Comparison of ENCODE assay signal across 1 cellular context in the genomic region with DNA sequence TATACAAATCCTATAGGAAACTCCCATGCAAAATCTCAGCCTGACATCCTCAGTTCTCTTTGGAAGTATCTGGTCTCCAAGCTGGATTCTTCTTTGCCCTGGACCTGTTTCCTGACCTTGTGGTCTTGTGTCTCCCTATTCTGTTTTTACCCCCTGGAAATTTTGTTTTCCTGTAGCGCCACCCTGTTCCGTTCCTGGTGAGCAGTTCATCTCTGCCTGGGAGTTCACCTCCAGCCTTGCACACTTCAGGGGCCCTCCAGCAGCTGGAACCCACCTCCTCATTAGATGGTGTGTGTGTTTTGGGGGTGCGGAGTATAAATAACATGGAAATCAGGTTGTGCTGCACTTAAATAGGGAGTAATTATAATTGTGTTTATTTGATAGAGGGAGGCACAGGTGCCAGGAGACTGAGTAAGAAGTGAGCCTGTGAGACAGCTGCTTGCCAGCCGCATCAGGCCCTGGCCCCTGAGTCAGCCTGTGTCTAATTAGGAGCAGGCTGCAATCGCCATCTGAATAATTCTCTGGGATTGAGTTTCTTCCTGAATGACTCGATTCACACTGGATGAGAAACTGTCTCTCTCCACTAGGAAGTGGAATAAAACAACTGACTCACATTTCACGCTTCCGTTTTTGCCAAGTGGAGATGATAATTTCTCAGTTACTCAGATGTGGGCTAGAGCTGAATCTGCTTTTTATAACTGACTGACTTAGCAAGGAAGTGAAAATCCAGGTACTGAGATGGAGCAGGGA.
TF ChIP-seq lines count a peak whose summit lies in the region.

No MANE protein-coding gene starts in this region.

TF ChIP-seq in GM12878, 131 proteins besides CTCF, POLR2A, EP300 and RAD21 (continued from another document):
- TF ChIP-seq REST (IDR thresholded peaks at IDR 0.05; ENCODE audit: low read depth, low read length) (no peak), IKZF2 (IDR thresholded peaks at IDR 0.05) (peak in 1 of 2 experiments; percentile 30; a peak in 1 of 4 replicates), SPI1 (IDR thresholded peaks at IDR 0.05; ENCODE audit: borderline replicate concordance, insufficient read depth, low read depth, low read length) (peak; percentile 35; the same call in 1 of the 2 replicates), NFYA (IDR thresholded peaks at IDR 0.05; ENCODE audit: borderline replicate concordance, low read depth, low read length) (no peak), ATF7 (IDR thresholded peaks at IDR 0.05; ENCODE audit: low read depth) (no peak), EED (IDR thresholded peaks at IDR 0.05; ENCODE audit: low read depth) (peak; percentile 55), IKZF1 (conservative IDR thresholded peaks at IDR 0.05) (peak; percentile 53), E2F4 (IDR thresholded peaks at IDR 0.05; ENCODE audit: low read depth, low read length) (no peak), NR2C1 (IDR thresholded peaks at IDR 0.05) (no peak), MEF2B (IDR thresholded peaks at IDR 0.05; ENCODE audit: partially characterized antibody, poor library complexity, severe bottlenecking) (no peak), PML (IDR thresholded peaks at IDR 0.05; ENCODE audit: low read length) (no peak), IRF5 (IDR thresholded peaks at IDR 0.05; ENCODE audit: borderline replicate concordance) (no peak), SIX5 (IDR thresholded peaks at IDR 0.05; ENCODE audit: low read depth, low read length, severe bottlenecking) (no peak)
- TF ChIP-seq, protein P1, sequence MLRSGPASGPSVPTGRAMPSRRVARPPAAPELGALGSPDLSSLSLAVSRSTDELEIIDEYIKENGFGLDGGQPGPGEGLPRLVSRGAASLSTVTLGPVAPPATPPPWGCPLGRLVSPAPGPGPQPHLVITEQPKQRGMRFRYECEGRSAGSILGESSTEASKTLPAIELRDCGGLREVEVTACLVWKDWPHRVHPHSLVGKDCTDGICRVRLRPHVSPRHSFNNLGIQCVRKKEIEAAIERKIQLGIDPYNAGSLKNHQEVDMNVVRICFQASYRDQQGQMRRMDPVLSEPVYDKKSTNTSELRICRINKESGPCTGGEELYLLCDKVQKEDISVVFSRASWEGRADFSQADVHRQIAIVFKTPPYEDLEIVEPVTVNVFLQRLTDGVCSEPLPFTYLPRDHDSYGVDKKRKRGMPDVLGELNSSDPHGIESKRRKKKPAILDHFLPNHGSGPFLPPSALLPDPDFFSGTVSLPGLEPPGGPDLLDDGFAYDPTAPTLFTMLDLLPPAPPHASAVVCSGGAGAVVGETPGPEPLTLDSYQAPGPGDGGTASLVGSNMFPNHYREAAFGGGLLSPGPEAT (IDR thresholded peaks at IDR 0.05; ENCODE audit: low read depth): no peak
- TF ChIP-seq, protein P2, sequence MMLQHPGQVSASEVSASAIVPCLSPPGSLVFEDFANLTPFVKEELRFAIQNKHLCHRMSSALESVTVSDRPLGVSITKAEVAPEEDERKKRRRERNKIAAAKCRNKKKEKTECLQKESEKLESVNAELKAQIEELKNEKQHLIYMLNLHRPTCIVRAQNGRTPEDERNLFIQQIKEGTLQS (IDR thresholded peaks at IDR 0.05; ENCODE audit: borderline replicate concordance, extremely low read depth, low read depth, low read length): no peak
- TF ChIP-seq, protein P3, sequence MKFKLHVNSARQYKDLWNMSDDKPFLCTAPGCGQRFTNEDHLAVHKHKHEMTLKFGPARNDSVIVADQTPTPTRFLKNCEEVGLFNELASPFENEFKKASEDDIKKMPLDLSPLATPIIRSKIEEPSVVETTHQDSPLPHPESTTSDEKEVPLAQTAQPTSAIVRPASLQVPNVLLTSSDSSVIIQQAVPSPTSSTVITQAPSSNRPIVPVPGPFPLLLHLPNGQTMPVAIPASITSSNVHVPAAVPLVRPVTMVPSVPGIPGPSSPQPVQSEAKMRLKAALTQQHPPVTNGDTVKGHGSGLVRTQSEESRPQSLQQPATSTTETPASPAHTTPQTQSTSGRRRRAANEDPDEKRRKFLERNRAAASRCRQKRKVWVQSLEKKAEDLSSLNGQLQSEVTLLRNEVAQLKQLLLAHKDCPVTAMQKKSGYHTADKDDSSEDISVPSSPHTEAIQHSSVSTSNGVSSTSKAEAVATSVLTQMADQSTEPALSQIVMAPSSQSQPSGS (IDR thresholded peaks at IDR 0.05; ENCODE audit: low read length): no peak
